In genomic region chr14:24982472-24983155, GRCh38 we compare ENCODE assay signal across 13 cellular contexts.
DNase-seq lines count a peak whose midpoint lies in the region; ATAC-seq, FAIRE-seq and TF ChIP-seq lines count a peak whose summit lies in the region.
"Had no signal": no experiment of that assay in that cellular context is flagged by ENCODE, and none has a peak within 500 bp of the region (broad histone marks: within the 10 kb centered on the region; RNA-seq: fewer than 3 reads in every experiment).

No MANE protein-coding gene starts in this region.

- H3K9me3 ChIP-seq in HepG2 (ENCODE audit: low read length) (no peaks in the 10 kb centered on the region), right atrium auricular region (no peaks in the 10 kb centered on the region)

- H3K4me1 ChIP-seq in HepG2 (ENCODE audit: insufficient read depth, low read length) (peaks cover 60% of the 10 kb centered on the region), right atrium auricular region (peaks cover 0 to 25% of the 10 kb centered on the region in 2 donors)

- BruUV-seq in HepG2 (replicated peaks; lab: Mats Ljungman, UMichigan): no TSS peak

- no peak overlapping the region for H2AFZ ChIP-seq in HepG2 (ENCODE audit: low read length)
- H2AFZ ChIP-seq: parathyroid adenoma had no signal

- intact Hi-C loops in HepG2 (cut with micrococcal nuclease; ENCODE audit: unreplicated experiment): loop anchor here (1.0 to 2.0 kb wide), 4 partner anchors 22 to 143 kb away; partner anchors contain the start of gene STXBP6

- H3K4me2 ChIP-seq in HepG2 (ENCODE audit: low read depth, low read length): no peak overlapping the region; the same call in 1 of the 2 replicates

- POLR2A ChIA-PET in HepG2 (lab: Yijun Ruan, JAX): interaction anchor here (2.5 kb wide), 1 partner anchor 143 kb away, joined by 7 read pairs; no protein-coding TSS in a partner anchor
- POLR2A ChIA-PET in WTC11 (lab: Charles Lee): no interaction called here

- WGBS in HepG2 (ENCODE audit: low lambda C conversion rate): 62% methylated on average over 6 of the region's 6 CpGs

- in situ Hi-C loops in brain microvascular endothelial cell (cut with HindIII; ENCODE audit: low pct_ligation_motif_present, low sequenced_read_pairs) (no loop called here), HepG2 (cut with HindIII; ENCODE audit: extremely low pct_ligation_motif_present, low pct_unique_long_range_greater_than_20kb) (no loop called here)

- H3K27ac ChIP-seq in brain microvascular endothelial cell (no peak overlapping the region), HepG2 (ENCODE audit: extremely low read length, insufficient read depth, low read length) (peak overlapping the region; percentile 0), right atrium auricular region (no peak overlapping the region)
- H3K27ac ChIP-seq: parathyroid adenoma had no signal

- H3K4me3 Mint-ChIP-seq in WTC11: no peak overlapping the region

- H3K27me3 ChIP-seq in brain microvascular endothelial cell (replicated peaks): no peaks in the 10 kb centered on the region
- no peaks in the 10 kb centered on the region for H3K27me3 ChIP-seq in HepG2 (ENCODE audit: control insufficient read depth in 1 of 2, insufficient read depth in 2 of 2, low read length in 2 of 2)
- no peaks in the 10 kb centered on the region for H3K27me3 ChIP-seq in right atrium auricular region

- H4K20me1 ChIP-seq in HepG2 (ENCODE audit: insufficient read depth, low read length): no peaks in the 10 kb centered on the region

- no peak for TF ChIP-seq RAD21 in HepG2 (CRISPR knock-in tag; IDR thresholded peaks at IDR 0.05)

- peaks cover 2% of the 10 kb centered on the region for H3K9me3 Mint-ChIP-seq in WTC11

- no peak for TF ChIP-seq POLR2A in HepG2 (IDR thresholded peaks at IDR 0.05; ENCODE audit: insufficient read depth in 1 of 2, low read depth in 2 of 2, low read length in 2 of 2)

- DNase-seq in A172 (ENCODE audit: low spot score): peak; percentile 20
- peak; percentile 67 for DNase-seq in HT1080 (ENCODE audit: low read depth)
- peak; percentile 6 for DNase-seq in brain microvascular endothelial cell
- peak; percentile 94 for DNase-seq in HepG2 (ENCODE audit: low spot score)
- DNase-seq in activated CD8-positive, alpha-beta memory T cell treated with anti-CD3 and anti-CD28 coated beads, Interleukin-2, amount 50 U/mL, for 4 hours: no peak
- DNase-seq in SKM-1 treated with dmso at 0.1 percent for 144 hours (lab: John Stamatoyannopoulos, UW; ENCODE audit: unreplicated experiment): no peak
- DNase-seq in right atrium auricular region (ENCODE audit: low spot score): no peak
- DNase-seq in WTC11 (ENCODE audit: low spot score): no peak
- DNase-seq: aorta; left cardiac atrium; NK-92 treated with Interleukin-12 subunit alpha and Interleukin-12 subunit beta, amount 100 ng/mL, for 24 hours; stimulated activated CD4-positive, alpha-beta T cell treated with anti-CD3 and anti-CD28 coated beads, Interleukin-4, amount 100 ng/mL, for 24 hours had no signal

- no peaks in the 10 kb centered on the region for H3K36me3 Mint-ChIP-seq in WTC11

- TF ChIP-seq EP300 in HepG2 (IDR thresholded peaks at IDR 0.05; ENCODE audit: low read depth in 2 of 2, low read length in 2 of 2) (peak in 1 of 2 experiments; percentile 85; a peak in 1 of 4 replicates), HepG2 (CRISPR knock-in tag; IDR thresholded peaks at IDR 0.05; ENCODE audit: borderline replicate concordance) (peak; percentile 48; the same call in 1 of the 2 replicates)

- H3K36me3 ChIP-seq in brain microvascular endothelial cell (replicated peaks) (no peaks in the 10 kb centered on the region), HepG2 (replicated peaks in 1 of 2; ENCODE audit: control insufficient read depth in 1 of 2, insufficient read depth in 2 of 2, low read length in 2 of 2) (0 out of 5 replicates have a peak, but pooled peaks cover 0 to 2% of the 10 kb centered on the region in 2 experiments), right atrium auricular region (peaks cover 4% of the 10 kb centered on the region)

- no peak overlapping the region for H3K27ac Mint-ChIP-seq in WTC11

- H3K9ac ChIP-seq in HepG2 (ENCODE audit: insufficient read depth, low read depth, low read length): no peak overlapping the region
- H3K9ac ChIP-seq: parathyroid adenoma had no signal

- H3K4me1 Mint-ChIP-seq in WTC11: no peaks in the 10 kb centered on the region

- peak; percentile 42 for FAIRE-seq in HepG2 (lab: Jason Lieb, UNC)

- H3K79me2 ChIP-seq in HepG2 (ENCODE audit: insufficient read depth, low read length): no peaks in the 10 kb centered on the region
- H3K79me2 ChIP-seq: parathyroid adenoma had no signal

- CTCF ChIA-PET in HepG2 (lab: Yijun Ruan, JAX; ENCODE audit: low intra/inter-chr PET ratio, low total read pairs) (no interaction called here), WTC11 (lab: Charles Lee) (no interaction called here)

- H3K27me3 Mint-ChIP-seq in WTC11 (ENCODE audit: low read depth): no peaks in the 10 kb centered on the region

- no peak for TF ChIP-seq CTCF in brain microvascular endothelial cell (IDR thresholded peaks at IDR 0.05; ENCODE audit: low read depth, low read length, missing control alignments)
- no peak for TF ChIP-seq CTCF in HepG2 (CRISPR knock-in tag; IDR thresholded peaks at IDR 0.05)
- TF ChIP-seq CTCF in right atrium auricular region (IDR thresholded peaks at IDR 0.05): no peak
- TF ChIP-seq CTCF in WTC11 (IDR thresholded peaks at IDR 0.05): no peak

- H3K4me3 ChIP-seq in brain microvascular endothelial cell (ENCODE audit: low read depth, low read length) (no peak overlapping the region), HepG2 (replicated peaks in 1 of 3; ENCODE audit: insufficient read depth in 1 of 3, low read depth in 2 of 3, low read length in 3 of 3) (no peak overlapping the region), right atrium auricular region (no peak overlapping the region)

- ATAC-seq in HepG2: peak; percentile 64
- ATAC-seq in WTC11: no peak

TF ChIP-seq in HepG2, 621 proteins besides CTCF, POLR2A, EP300 and RAD21 (continues in another document):
- TF ChIP-seq YEATS2 (CRISPR knock-in tag; IDR thresholded peaks at IDR 0.05; ENCODE audit: borderline replicate concordance) (no peak; the same call in 1 of the 2 replicates), ZMYM4 (CRISPR knock-in tag; IDR thresholded peaks at IDR 0.05) (no peak; the same call in 1 of the 2 replicates), ZMAT5 (CRISPR knock-in tag; IDR thresholded peaks at IDR 0.05; ENCODE audit: borderline replicate concordance, low read depth) (no peak)
- TF ChIP-seq, protein P1, sequence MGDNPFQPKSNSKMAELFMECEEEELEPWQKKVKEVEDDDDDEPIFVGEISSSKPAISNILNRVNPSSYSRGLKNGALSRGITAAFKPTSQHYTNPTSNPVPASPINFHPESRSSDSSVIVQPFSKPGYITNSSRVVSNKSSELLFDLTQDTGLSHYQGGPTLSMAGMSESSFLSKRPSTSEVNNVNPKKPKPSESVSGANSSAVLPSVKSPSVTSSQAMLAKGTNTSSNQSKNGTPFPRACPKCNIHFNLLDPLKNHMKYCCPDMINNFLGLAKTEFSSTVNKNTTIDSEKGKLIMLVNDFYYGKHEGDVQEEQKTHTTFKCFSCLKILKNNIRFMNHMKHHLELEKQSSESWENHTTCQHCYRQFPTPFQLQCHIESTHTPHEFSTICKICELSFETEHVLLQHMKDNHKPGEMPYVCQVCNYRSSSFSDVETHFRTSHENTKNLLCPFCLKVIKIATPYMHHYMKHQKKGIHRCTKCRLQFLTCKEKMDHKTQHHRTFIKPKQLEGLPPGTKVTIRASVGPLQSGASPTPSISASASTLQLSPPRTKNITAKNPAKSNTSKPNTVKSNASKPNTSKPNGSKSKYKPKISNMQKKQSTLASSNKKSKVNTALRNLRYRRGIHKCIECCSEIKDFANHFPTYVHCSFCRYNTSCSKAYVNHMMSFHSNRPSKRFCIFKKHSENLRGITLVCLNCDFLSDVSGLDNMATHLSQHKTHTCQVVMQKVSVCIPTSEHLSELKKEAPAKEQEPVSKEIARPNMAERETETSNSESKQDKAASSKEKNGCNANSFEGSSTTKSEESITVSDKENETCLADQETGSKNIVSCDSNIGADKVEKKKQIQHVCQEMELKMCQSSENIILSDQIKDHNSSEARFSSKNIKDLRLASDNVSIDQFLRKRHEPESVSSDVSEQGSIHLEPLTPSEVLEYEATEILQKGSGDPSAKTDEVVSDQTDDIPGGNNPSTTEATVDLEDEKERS (CRISPR knock-in tag; IDR thresholded peaks at IDR 0.05): no peak; the same call in 1 of the 2 replicates

TF ChIP-seq in WTC11, 78 proteins besides CTCF, POLR2A, EP300 and RAD21 (continues in another document):
- no peak for TF ChIP-seq ZNF317 (CRISPR knock-in tag; IDR thresholded peaks at IDR 0.05; ENCODE audit: borderline replicate concordance, low read depth)
- TF ChIP-seq ESRRA (CRISPR knock-in tag; IDR thresholded peaks at IDR 0.05; ENCODE audit: borderline replicate concordance): no peak
- TF ChIP-seq, protein P2, sequence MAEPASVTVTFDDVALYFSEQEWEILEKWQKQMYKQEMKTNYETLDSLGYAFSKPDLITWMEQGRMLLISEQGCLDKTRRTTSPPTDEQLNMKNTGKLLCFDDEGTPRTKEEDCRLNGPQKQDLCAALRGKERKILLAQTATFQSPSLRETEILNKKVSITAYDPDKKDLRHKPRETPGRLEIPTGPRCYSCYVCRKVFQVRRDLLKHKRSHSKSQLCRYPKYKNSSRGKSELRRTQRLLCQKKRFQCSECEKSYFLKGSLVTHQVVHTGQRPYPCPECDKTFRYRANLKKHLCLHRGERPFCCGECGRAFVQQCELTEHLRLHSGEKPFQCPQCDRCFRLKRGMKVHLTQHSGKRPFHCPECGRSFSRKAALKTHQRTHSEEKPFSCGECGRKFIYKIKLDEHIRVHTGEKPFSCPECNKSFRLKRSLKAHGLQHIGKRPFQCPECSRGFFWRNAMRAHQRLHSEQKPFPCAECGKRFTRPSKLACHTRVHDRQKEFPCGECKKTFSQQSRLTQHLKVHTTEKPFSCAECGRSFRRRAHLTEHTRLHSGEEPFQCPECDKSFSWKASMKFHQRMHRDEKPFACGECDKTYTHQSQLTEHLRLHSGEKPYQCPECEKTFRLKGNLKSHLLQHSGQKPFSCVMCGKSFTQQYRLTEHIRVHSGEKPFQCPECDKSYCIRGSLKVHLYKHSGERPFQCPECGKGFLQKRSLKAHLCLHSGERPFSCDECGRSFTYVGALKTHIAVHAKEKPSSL (CRISPR knock-in tag; conservative IDR thresholded peaks at IDR 0.05): no peak
- TF ChIP-seq JUN (CRISPR knock-in tag; IDR thresholded peaks at IDR 0.05): no peak
- no peak for TF ChIP-seq IRF2 (CRISPR knock-in tag; IDR thresholded peaks at IDR 0.05; ENCODE audit: borderline replicate concordance, low read depth)
- TF ChIP-seq NR1H2 (CRISPR knock-in tag; IDR thresholded peaks at IDR 0.05): no peak

Comparison
In these comparisons a context has a peak if more than half of its experiments do, and no peak if none do; other contexts are left out.
1. DNase-seq: peak in A172 (single experiment), HT1080 (single experiment), brain microvascular endothelial cell (single experiment) and HepG2 (single experiment); none in activated CD8-positive, alpha-beta memory T cell treated with anti-CD3 and anti-CD28 coated beads, Interleukin-2, amount 50 U/mL, for 4 hours (single experiment), SKM-1 treated with dmso at 0.1 percent for 144 hours (single experiment), right atrium auricular region (single experiment) and WTC11 (single experiment).